ENCODE assay signal across 23 cellular contexts in the genomic region with DNA sequence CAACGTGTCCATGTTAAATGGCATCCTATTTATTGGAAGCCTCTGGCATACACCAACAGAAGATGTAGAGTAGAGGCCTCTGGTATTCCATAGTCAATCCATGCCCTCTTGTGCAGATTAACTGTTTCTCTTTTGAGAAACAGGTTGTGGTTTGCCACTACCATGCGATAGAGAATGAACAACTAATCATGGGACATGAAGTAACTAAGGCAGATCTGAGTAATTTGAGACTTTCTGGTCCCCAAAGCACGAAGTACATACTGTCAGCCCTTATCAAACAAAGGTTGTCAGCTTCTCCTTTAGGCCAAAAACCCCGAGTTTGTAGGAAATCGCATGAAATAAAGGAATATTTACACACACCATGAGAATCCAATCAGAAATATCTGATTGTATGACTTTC. TPM values are rescaled to one million over a fixed set of nuclear protein-coding genes. Genes with fewer than 3 reads are reported as not detected.
A peak's percentile ranks its signal among the peaks of the same experiment; 100 is the strongest.
DNase-seq lines count a peak whose midpoint lies in the region; ATAC-seq, FAIRE-seq and TF ChIP-seq lines count a peak whose summit lies in the region.
"Had no signal": no experiment of that assay in that cellular context is flagged by ENCODE, and none has a peak within 500 bp of the region (broad histone marks: within the 10 kb centered on the region; RNA-seq: fewer than 3 reads in every experiment).

No MANE protein-coding gene starts in this region.

- peaks cover 75% of the 10 kb centered on the region for H3K79me2 ChIP-seq in GM12878 (ENCODE audit: control insufficient read depth, insufficient read depth, low read length)

- 88% methylated on average over 5 of the region's 5 CpGs for WGBS in HUES64
- WGBS in GM12878 (ENCODE audit: insufficient coverage, insufficient replicate concordance, low lambda C conversion rate, missing lambda C conversion rate), result 78% methylated on average over 5 of the region's 5 CpGs
- WGBS in transverse colon (ENCODE audit: low coverage in 1 of 2), 2 donors, result 84 to 100% methylated on average over 3 to 5 of the region's 5 CpGs

- H3K4me1 ChIP-seq in HUES64 (ENCODE audit: insufficient read depth, low read length) (peaks cover 24% of the 10 kb centered on the region), GM12878 (ENCODE audit: control insufficient read depth, insufficient read depth, low read length) (no peaks in the 10 kb centered on the region), transverse colon (peaks cover 7 to 16% (median 9%) of the 10 kb centered on the region in 4 donors)

- ATAC-seq in activated T-cell treated with anti-CD3 and anti-CD28 coated beads, Interleukin-2, amount 50 U/mL, for 72 hours (replicated peaks in 1 of 2), result peak; percentile 38 to 58
- ATAC-seq in GM12878, result no peak
- peak; percentile 76 for ATAC-seq in stimulated activated effector memory CD8-positive, alpha-beta T cell treated with anti-CD3 and anti-CD28 coated beads, Interleukin-12 subunit alpha, Interleukin-12 subunit beta, amount 100 ng/mL, for 72 hours

- RAD21 ChIA-PET in GM12878 (lab: Charles Lee; ENCODE audit: unreplicated experiment), result no interaction called here

- in situ Hi-C loops in GM12878 (cut with MboI), result no loop called here
- in situ Hi-C loops in transverse colon (cut with MboI; ENCODE audit: low pct_ligation_motif_present in 1 of 4, low pct_unique_long_range_greater_than_20kb in 1 of 4, low sequenced_read_pairs in 3 of 4), result loop anchor here in 1 of 4 donors (25.0 kb wide), 1 partner anchor 443 kb away; the partner anchor contains the start of genes OR7G3 and ZNF317

- peak overlapping the region; percentile 58 for H3K27ac Mint-ChIP-seq in activated T-cell treated with anti-CD3 and anti-CD28 coated beads, Interleukin-2, amount 50 U/mL, for 72 hours
- H3K27ac Mint-ChIP-seq in stimulated activated effector memory CD8-positive, alpha-beta T cell treated with anti-CD3 and anti-CD28 coated beads, Interleukin-12 subunit alpha, Interleukin-12 subunit beta, amount 100 ng/mL, for 72 hours, result peak overlapping the region; percentile 73

- intact Hi-C loops in GM12878 (cut with micrococcal nuclease; ENCODE audit: unreplicated experiment), result no loop called here
- intact Hi-C loops in transverse colon (cut with DNase I; ENCODE audit: low total_unique reads), result no loop called here

- no peak for TF ChIP-seq EP300 in GM12878 (IDR thresholded peaks at IDR 0.05; ENCODE audit: borderline replicate concordance in 1 of 2, control insufficient read depth in 1 of 2, low read depth in 2 of 2, low read length in 2 of 2)
- TF ChIP-seq EP300 in transverse colon (IDR thresholded peaks at IDR 0.05; ENCODE audit: low read depth), result no peak

- H2AFZ ChIP-seq in GM12878 (ENCODE audit: control insufficient read depth, low read depth, low read length), result no peak overlapping the region

- no peak for TF ChIP-seq RAD21 in GM12878 (IDR thresholded peaks at IDR 0.05; ENCODE audit: insufficient read depth, low read depth, low read length)

- no peak for TF ChIP-seq POLR2A in GM12878 (IDR thresholded peaks at IDR 0.05; ENCODE audit: low read depth, low read length)
- TF ChIP-seq POLR2A in transverse colon (IDR thresholded peaks at IDR 0.05), result no peak

- no peak overlapping the region for H3K4me2 ChIP-seq in GM12878 (ENCODE audit: control insufficient read depth, insufficient read depth)

- SMC1A ChIA-PET in GM12878 (lab: Charles Lee; ENCODE audit: uncharacterized antibody, unreplicated experiment), result interaction anchor here (0.7 kb wide), 1 partner anchor 418 kb away, joined by 3 read pairs; no protein-coding TSS in a partner anchor

- FAIRE-seq in GM12878 (lab: Jason Lieb, UNC), result no peak
- FAIRE-seq: GM12892 had no signal

- peaks cover 36 to 67% of the 10 kb centered on the region in 2 donors for H3K36me3 Mint-ChIP-seq in activated T-cell treated with anti-CD3 and anti-CD28 coated beads, Interleukin-2, amount 50 U/mL, for 72 hours (ENCODE audit: insufficient read depth in 2 of 2)
- peaks cover 89% of the 10 kb centered on the region for H3K36me3 Mint-ChIP-seq in stimulated activated effector memory CD8-positive, alpha-beta T cell treated with anti-CD3 and anti-CD28 coated beads, Interleukin-12 subunit alpha, Interleukin-12 subunit beta, amount 100 ng/mL, for 72 hours

- peaks cover 51% of the 10 kb centered on the region for H3K4me1 Mint-ChIP-seq in activated T-cell treated with anti-CD3 and anti-CD28 coated beads, Interleukin-2, amount 50 U/mL, for 72 hours (ENCODE audit: low read depth)
- H3K4me1 Mint-ChIP-seq in stimulated activated effector memory CD8-positive, alpha-beta T cell treated with anti-CD3 and anti-CD28 coated beads, Interleukin-12 subunit alpha, Interleukin-12 subunit beta, amount 100 ng/mL, for 72 hours, result peaks cover 42% of the 10 kb centered on the region

- H3K36me3 ChIP-seq in HUES64 (ENCODE audit: insufficient read depth, low read length) (peaks cover 58% of the 10 kb centered on the region), GM12878 (ENCODE audit: control insufficient read depth in 2 of 2, insufficient read depth in 2 of 2, low read length in 1 of 2) (peaks cover 2 to 6% of the 10 kb centered on the region in 2 experiments), transverse colon (peaks cover 0 to 29% (median 4%) of the 10 kb centered on the region in 4 donors)
- H3K36me3 ChIP-seq: neutrophil had no signal

- H3K4me3 Mint-ChIP-seq in activated T-cell treated with anti-CD3 and anti-CD28 coated beads, Interleukin-2, amount 50 U/mL, for 72 hours, result peak overlapping the region; percentile 40 to 62
- H3K4me3 Mint-ChIP-seq in stimulated activated effector memory CD8-positive, alpha-beta T cell treated with anti-CD3 and anti-CD28 coated beads, Interleukin-12 subunit alpha, Interleukin-12 subunit beta, amount 100 ng/mL, for 72 hours, result peak overlapping the region; percentile 89
- H3K4me3 Mint-ChIP-seq: central memory CD8-positive, alpha-beta T cell had no signal

- no peaks in the 10 kb centered on the region for H4K20me1 ChIP-seq in GM12878 (ENCODE audit: control insufficient read depth, insufficient read depth)

- H3K27ac ChIP-seq in HUES64 (ENCODE audit: low read depth, low read length), result no peak overlapping the region
- no peak overlapping the region for H3K27ac ChIP-seq in GM12878 (ENCODE audit: control insufficient read depth, insufficient read depth)
- no peak overlapping the region for H3K27ac ChIP-seq in transverse colon
- H3K27ac ChIP-seq: C4-2B, esophagus squamous epithelium, neutrophil, suprapubic skin had no signal

- CTCF ChIA-PET in GM12878 (lab: Yijun Ruan, JAX), result no interaction called here

- H3K9me3 ChIP-seq in HUES64 (ENCODE audit: insufficient read depth, low read depth, low read length), result peaks cover 19% of the 10 kb centered on the region
- H3K9me3 ChIP-seq in GM12878 (replicated peaks; ENCODE audit: control insufficient read depth, insufficient read depth, low read length), result peaks cover 22% of the 10 kb centered on the region
- H3K9me3 ChIP-seq in transverse colon, result peaks cover 34 to 46% of the 10 kb centered on the region in 2 donors
- H3K9me3 ChIP-seq: neutrophil had no signal

- POLR2A ChIA-PET in GM12878 (lab: Charles Lee), result no interaction called here

- peaks cover 11 to 22% of the 10 kb centered on the region in 2 donors for H3K9me3 Mint-ChIP-seq in activated T-cell treated with anti-CD3 and anti-CD28 coated beads, Interleukin-2, amount 50 U/mL, for 72 hours
- peaks cover 6% of the 10 kb centered on the region for H3K9me3 Mint-ChIP-seq in stimulated activated effector memory CD8-positive, alpha-beta T cell treated with anti-CD3 and anti-CD28 coated beads, Interleukin-12 subunit alpha, Interleukin-12 subunit beta, amount 100 ng/mL, for 72 hours
- H3K9me3 Mint-ChIP-seq: central memory CD8-positive, alpha-beta T cell had no signal

- DNase-seq in activated T-cell treated with anti-CD3 and anti-CD28 coated beads, Interleukin-2, amount 50 U/mL, for 72 hours, result no peak
- no peak for DNase-seq in activated T-cell treated with anti-CD3 and anti-CD28 coated beads, Interleukin-2, amount 50 U/mL, for 1 hour
- no peak for DNase-seq in GM12878 (ENCODE audit: low read depth, low spot score)
- no peak for DNase-seq in stimulated activated effector memory CD8-positive, alpha-beta T cell treated with anti-CD3 and anti-CD28 coated beads, Interleukin-12 subunit alpha, Interleukin-12 subunit beta, amount 100 ng/mL, for 72 hours (ENCODE audit: low spot score in 2 of 2)
- no peak for DNase-seq in ecto neural progenitor cell (ENCODE audit: low spot score)
- DNase-seq in transverse colon, result no peak
- DNase-seq in HPDE6-E6E7 (ENCODE audit: extremely low spot score), result no peak
- DNase-seq: ACHN; activated CD4-positive, alpha-beta T cell treated with anti-CD3 and anti-CD28 coated beads, Interleukin-2, amount 50 U/mL, for 1 hour; amniotic stem cell; effector memory CD4-positive, alpha-beta T cell; esophagus squamous epithelium; KG1; NCI-H1105; NCI-H2081 treated with DMSO at 0.1 percent for 48 hours; NCI-H510A; stimulated activated CD4-positive, alpha-beta T cell treated with anti-CD3 and anti-CD28 coated beads, Interleukin-4, amount 100 ng/mL, for 24 hours had no signal

- no peaks in the 10 kb centered on the region for H3K27me3 ChIP-seq in HUES64 (ENCODE audit: insufficient read depth, low read length)
- H3K27me3 ChIP-seq in GM12878 (replicated peaks in 1 of 2; ENCODE audit: control insufficient read depth in 2 of 2, insufficient read depth in 2 of 2, low read length in 1 of 2), result no peaks in the 10 kb centered on the region
- no peaks in the 10 kb centered on the region for H3K27me3 ChIP-seq in transverse colon
- H3K27me3 ChIP-seq: esophagus squamous epithelium, neutrophil, suprapubic skin had no signal

- H3K4me3 ChIP-seq in HUES64 (ENCODE audit: low read length) (peak overlapping the region; percentile 99), GM12878 (no peak overlapping the region), transverse colon (no peak overlapping the region)
- H3K4me3 ChIP-seq: esophagus squamous epithelium, suprapubic skin had no signal

- no TSS peak for BruUV-seq in GM12878 (replicated peaks; lab: Mats Ljungman, UMichigan)

- H3K9ac ChIP-seq in HUES64 (ENCODE audit: low read depth, low read length) (no peak overlapping the region), GM12878 (ENCODE audit: control insufficient read depth, insufficient read depth, low read length) (no peak overlapping the region)

- no peak for TF ChIP-seq CTCF in GM12878 (IDR thresholded peaks at IDR 0.05 in 2 of 3, conservative IDR thresholded peaks at IDR 0.05 in 1 of 3; ENCODE audit: control insufficient read depth in 2 of 3, extremely low read depth in 1 of 3, insufficient read depth in 1 of 3, low read depth in 3 of 3, low read length in 3 of 3)
- TF ChIP-seq CTCF in transverse colon (IDR thresholded peaks at IDR 0.05), result no peak

- H3K27me3 Mint-ChIP-seq in activated T-cell treated with anti-CD3 and anti-CD28 coated beads, Interleukin-2, amount 50 U/mL, for 72 hours (ENCODE audit: low read depth), result no peaks in the 10 kb centered on the region
- H3K27me3 Mint-ChIP-seq: central memory CD8-positive, alpha-beta T cell had no signal

RNA-seq across cellular contexts. Expression of gene ZNF121, which starts 3.6 kb away (rescaled TPM):
- 10 to 100 TPM; 71.2 to 91.5 TPM for total RNA-seq in activated T-cell treated with anti-CD3 and anti-CD28 coated beads, Interleukin-2, amount 50 U/mL, for 72 hours
- polyA plus RNA-seq in HUES64 (2013, experiment 1 of 2), result 47.9 TPM
- 51.3 TPM for polyA plus RNA-seq in HUES64 (2013, experiment 2 of 2)
- total RNA-seq in GM12878 (2013; cell fraction: nucleolus; rRNA removed), result 116 and 119 TPM in 2 replicates
- total RNA-seq in GM12878 (2014; rRNA removed) (55.0 and 69.4 TPM in 2 replicates), GM12878 (2014; rRNA removed; fragmentation: Illumina TruSeq; extraction: Trizol) (75.0 and 75.5 TPM in 2 replicates), GM12878 (2021) (44.9 and 47.1 TPM in 2 replicates), transverse colon (10 to 100 TPM; 10.1 to 21.0 (median 14.0) TPM)
- polyA plus RNA-seq in GM12878 (2011; ENCODE audit: low read depth), result 13.3 TPM
- polyA plus RNA-seq in GM12878 (2011; rRNA removed) (20.0 and 28.0 TPM in 2 replicates), GM12878 (2014; fragmentation: Illumina TruSeq; extraction: Trizol) (18.0 and 24.6 TPM in 2 replicates), GM12878 (2014; fragmentation: Nextera tagmentation; extraction: Ambion mirVana) (10 to 100 TPM in 1 of 2 experiments, 1 to 10 TPM in 1; 4.8 to 14.6 TPM), GM12878 (2014; rRNA removed) (12.8 and 13.5 TPM in 2 replicates), GM12878 (2016; fragmentation: Nextera tagmentation; extraction: Ambion mirVana) (10 to 100 TPM; 14.3 to 17.4 TPM)
- 6.6 and 9.5 TPM in 2 replicates for polyA plus RNA-seq in GM12878 (2011; cell fraction: cytosol; rRNA removed)
- polyA plus RNA-seq in GM12878 (2011; cell fraction: nucleus; rRNA removed), result 10.6 and 12.5 TPM in 2 replicates
- polyA plus RNA-seq in GM12878 (2012), result 13.4 and 16.8 TPM in 2 replicates
- polyA minus RNA-seq in GM12878 (2011; rRNA and poly(A)+ RNA removed), result 35.3 and 51.1 TPM in 2 replicates
- 26.5 and 29.9 TPM in 2 replicates for polyA minus RNA-seq in GM12878 (2011; cell fraction: cytosol; rRNA and poly(A)+ RNA removed)
- polyA minus RNA-seq in GM12878 (2011; cell fraction: nucleus; rRNA and poly(A)+ RNA removed), result 8.8 and 10.9 TPM in 2 replicates

RNA-seq across cellular contexts. Expression of gene ZNF561, which starts 40.3 kb away (rescaled TPM):
- total RNA-seq in activated T-cell treated with anti-CD3 and anti-CD28 coated beads, Interleukin-2, amount 50 U/mL, for 72 hours, result 10 to 100 TPM; 27.6 to 33.6 TPM
- 47.9 TPM for polyA plus RNA-seq in HUES64 (2013, experiment 1 of 2)
- polyA plus RNA-seq in HUES64 (2013, experiment 2 of 2), result 41.7 TPM
- 97.5 and 99.9 TPM in 2 replicates for total RNA-seq in GM12878 (2013; cell fraction: nucleolus; rRNA removed)
- total RNA-seq in GM12878 (2014; rRNA removed) (15.3 and 23.7 TPM in 2 replicates), GM12878 (2014; rRNA removed; fragmentation: Illumina TruSeq; extraction: Trizol) (23.7 and 24.0 TPM in 2 replicates), GM12878 (2021) (17.7 and 21.2 TPM in 2 replicates), transverse colon (10 to 100 TPM in 3 of 4 donors, 1 to 10 TPM in 1; 6.4 to 36.7 (median 26.0) TPM)
- 12.1 TPM for polyA plus RNA-seq in GM12878 (2011; ENCODE audit: low read depth)
- polyA plus RNA-seq in GM12878 (2011; rRNA removed) (38.2 and 44.2 TPM in 2 replicates), GM12878 (2014; fragmentation: Illumina TruSeq; extraction: Trizol) (25.5 and 28.0 TPM in 2 replicates), GM12878 (2014; fragmentation: Nextera tagmentation; extraction: Ambion mirVana) (10 to 100 TPM; 12.8 to 18.8 TPM), GM12878 (2014; rRNA removed) (17.0 and 19.4 TPM in 2 replicates), GM12878 (2016; fragmentation: Nextera tagmentation; extraction: Ambion mirVana) (10 to 100 TPM; 18.3 to 23.2 TPM)
- 23.3 and 26.9 TPM in 2 replicates for polyA plus RNA-seq in GM12878 (2011; cell fraction: cytosol; rRNA removed)
- 44.4 and 56.0 TPM in 2 replicates for polyA plus RNA-seq in GM12878 (2011; cell fraction: nucleus; rRNA removed)
- polyA plus RNA-seq in GM12878 (2012), result 20.8 and 21.0 TPM in 2 replicates
- polyA minus RNA-seq in GM12878 (2011; rRNA and poly(A)+ RNA removed), result 59.7 and 79.6 TPM in 2 replicates
- polyA minus RNA-seq in GM12878 (2011; cell fraction: cytosol; rRNA and poly(A)+ RNA removed), result 15.1 and 18.9 TPM in 2 replicates
- polyA minus RNA-seq in GM12878 (2011; cell fraction: nucleus; rRNA and poly(A)+ RNA removed), result 43.5 and 57.7 TPM in 2 replicates

RNA-seq across cellular contexts. Expression of gene ZNF426, which starts 42.3 kb away (rescaled TPM):
- total RNA-seq in activated T-cell treated with anti-CD3 and anti-CD28 coated beads, Interleukin-2, amount 50 U/mL, for 72 hours, result 10 to 100 TPM; 21.8 to 22.1 TPM
- 11.1 TPM for polyA plus RNA-seq in HUES64 (2013, experiment 1 of 2)
- polyA plus RNA-seq in HUES64 (2013, experiment 2 of 2), result 12.4 TPM
- total RNA-seq in GM12878 (2013; cell fraction: nucleolus; rRNA removed), result 12.2 and 14.0 TPM in 2 replicates
- total RNA-seq in GM12878 (2014; rRNA removed) (7.1 and 8.6 TPM in 2 replicates), GM12878 (2014; rRNA removed; fragmentation: Illumina TruSeq; extraction: Trizol) (10.0 and 10.5 TPM in 2 replicates), GM12878 (2021) (10.1 and 11.3 TPM in 2 replicates), transverse colon (10 to 100 TPM in 2 of 4 donors, 1 to 10 TPM in 2; 6.5 to 29.9 (median 16.4) TPM)
- 3.1 TPM for polyA plus RNA-seq in GM12878 (2011; ENCODE audit: low read depth)
- polyA plus RNA-seq in GM12878 (2011; rRNA removed) (3.0 and 4.0 TPM in 2 replicates), GM12878 (2014; fragmentation: Illumina TruSeq; extraction: Trizol) (6.3 and 6.5 TPM in 2 replicates), GM12878 (2014; fragmentation: Nextera tagmentation; extraction: Ambion mirVana) (1 to 10 TPM; 3.5 TPM), GM12878 (2014; rRNA removed) (3.0 and 3.8 TPM in 2 replicates), GM12878 (2016; fragmentation: Nextera tagmentation; extraction: Ambion mirVana) (1 to 10 TPM; 8.3 to 9.2 TPM)
- 1.4 and 1.7 TPM in 2 replicates for polyA plus RNA-seq in GM12878 (2011; cell fraction: cytosol; rRNA removed)
- polyA plus RNA-seq in GM12878 (2011; cell fraction: nucleus; rRNA removed), result 1.9 and 2.4 TPM in 2 replicates
- polyA plus RNA-seq in GM12878 (2012), result 4.5 and 4.7 TPM in 2 replicates
- polyA minus RNA-seq in GM12878 (2011; rRNA and poly(A)+ RNA removed), result 7.1 and 12.2 TPM in 2 replicates
- 2.2 and 2.7 TPM in 2 replicates for polyA minus RNA-seq in GM12878 (2011; cell fraction: cytosol; rRNA and poly(A)+ RNA removed)
- polyA minus RNA-seq in GM12878 (2011; cell fraction: nucleus; rRNA and poly(A)+ RNA removed), result 2.4 and 3.3 TPM in 2 replicates
